20 cellular contexts compared by ENCODE assay signal in the genomic region with DNA sequence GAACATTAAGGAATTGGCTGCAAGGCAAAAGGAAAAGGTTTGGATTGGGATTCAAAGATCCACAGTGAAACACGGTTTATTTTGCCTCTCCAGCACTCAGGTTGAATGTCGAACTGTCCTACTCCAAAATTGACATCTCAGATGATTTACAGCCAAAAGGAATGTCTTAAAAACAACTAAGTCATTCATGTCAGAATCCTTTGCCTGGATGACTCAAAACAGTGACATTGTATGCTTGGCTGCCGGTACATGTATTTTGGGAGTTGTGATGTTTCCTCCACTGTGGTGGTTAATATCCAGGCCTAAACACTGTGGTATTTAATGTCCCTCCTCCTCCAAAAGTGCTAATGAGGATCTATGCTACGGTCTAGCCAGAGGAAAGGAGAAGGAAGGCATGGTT.
"Had no signal": no experiment of that assay in that cellular context is flagged by ENCODE, and none has a peak within 500 bp of the region (broad histone marks: within the 10 kb centered on the region; RNA-seq: fewer than 3 reads in every experiment).

No MANE protein-coding gene starts in this region.

- H3K27me3 Mint-ChIP-seq: activated naive CD8-positive, alpha-beta T cell treated with anti-CD3 and anti-CD28 coated beads for 36 hours had no signal

- H3K27ac ChIP-seq: body of pancreas, coronary artery, gastroesophageal sphincter, heart left ventricle, testis, upper lobe of left lung had no signal

- H3K9me3 ChIP-seq: body of pancreas, gastroesophageal sphincter, heart left ventricle, testis, upper lobe of left lung had no signal

- H3K27me3 ChIP-seq: body of pancreas, gastroesophageal sphincter, heart left ventricle, testis, upper lobe of left lung had no signal

- H3K4me1 Mint-ChIP-seq: activated naive CD8-positive, alpha-beta T cell treated with anti-CD3 and anti-CD28 coated beads for 36 hours; stimulated activated effector memory CD8-positive, alpha-beta T cell treated with anti-CD3 and anti-CD28 coated beads, Interleukin-12 subunit alpha, Interleukin-12 subunit beta, amount 100 ng/mL, for 72 hours had no signal

- H3K27ac Mint-ChIP-seq: activated naive CD8-positive, alpha-beta T cell treated with anti-CD3 and anti-CD28 coated beads for 36 hours; nephron; stimulated activated effector memory CD8-positive, alpha-beta T cell treated with anti-CD3 and anti-CD28 coated beads, Interleukin-12 subunit alpha, Interleukin-12 subunit beta, amount 100 ng/mL, for 72 hours had no signal

- FAIRE-seq: endometrium, TTC549 had no signal

- DNase-seq: activated CD4-positive, alpha-beta T cell treated with anti-CD3 and anti-CD28 coated beads, Interleukin-2, amount 50 U/mL, for 48 hours; activated naive CD4-positive, alpha-beta T cell; activated naive CD8-positive, alpha-beta T cell treated with anti-CD3 and anti-CD28 coated beads for 36 hours; amniotic stem cell; body of pancreas; central memory CD4-positive, alpha-beta T cell; erythroblast; heart left ventricle; kidney glomerular epithelial cell; nucleus accumbens; stimulated activated CD4-positive, alpha-beta T cell treated with anti-CD3 and anti-CD28 coated beads, Interleukin-4, amount 100 ng/mL, for 24 hours; SW 1271; testis; upper lobe of left lung had no signal

- H3K9me3 Mint-ChIP-seq: activated naive CD8-positive, alpha-beta T cell treated with anti-CD3 and anti-CD28 coated beads for 36 hours; nephron; stimulated activated effector memory CD8-positive, alpha-beta T cell treated with anti-CD3 and anti-CD28 coated beads, Interleukin-12 subunit alpha, Interleukin-12 subunit beta, amount 100 ng/mL, for 72 hours had no signal

- H3K4me3 ChIP-seq: body of pancreas, coronary artery, gastroesophageal sphincter, heart left ventricle, testis, upper lobe of left lung had no signal

- H3K4me1 ChIP-seq: body of pancreas, gastroesophageal sphincter, testis, upper lobe of left lung had no signal

- H3K4me3 Mint-ChIP-seq: activated naive CD8-positive, alpha-beta T cell treated with anti-CD3 and anti-CD28 coated beads for 36 hours; nephron; stimulated activated effector memory CD8-positive, alpha-beta T cell treated with anti-CD3 and anti-CD28 coated beads, Interleukin-12 subunit alpha, Interleukin-12 subunit beta, amount 100 ng/mL, for 72 hours had no signal
